17 cellular contexts compared by ENCODE assay signal in genomic region chr1:4973341-4973740, GRCh38.
DNase-seq lines count a peak whose midpoint lies in the region; TF ChIP-seq lines count a peak whose summit lies in the region.
"Had no signal": no experiment of that assay in that cellular context is flagged by ENCODE, and none has a peak within 500 bp of the region (broad histone marks: within the 10 kb centered on the region; RNA-seq: fewer than 3 reads in every experiment).

No MANE protein-coding gene starts in this region.

- H3K27ac Mint-ChIP-seq in endodermal cell (no peak overlapping the region), osteocyte (ENCODE audit: unreplicated experiment) (no peak overlapping the region)
- H3K27ac Mint-ChIP-seq: B cell; CD8-positive, alpha-beta T cell had no signal

- H3K4me1 Mint-ChIP-seq in endodermal cell = peaks cover 2% of the 10 kb centered on the region
- H3K4me1 Mint-ChIP-seq in osteocyte (ENCODE audit: unreplicated experiment) = no peaks in the 10 kb centered on the region
- H3K4me1 Mint-ChIP-seq: B cell had no signal

- H3K27ac ChIP-seq in coronary artery (no peak overlapping the region), endodermal cell (ENCODE audit: low read depth, low read length) (no peak overlapping the region), substantia nigra (ENCODE audit: low read depth, low read length, poor library complexity, severe bottlenecking) (no peak overlapping the region)
- H3K27ac ChIP-seq: BLaER1 treated with 17β-estradiol and CSF1 and Interleukin-3, amounts not matched to agents 10 nM and 100 nM had no signal

- no peaks in the 10 kb centered on the region for H3K9me3 ChIP-seq in endodermal cell (ENCODE audit: control insufficient read depth, low read length)

- 93 to 100% methylated on average over 7 to 10 of the region's 10 CpGs for WGBS in endodermal cell (ENCODE audit: insufficient coverage in 1 of 2, insufficient read length in 1 of 2), 2 experiments

- no peaks in the 10 kb centered on the region for H3K36me3 ChIP-seq in endodermal cell (ENCODE audit: control insufficient read depth, insufficient read depth, low read length)
- H3K36me3 ChIP-seq: BLaER1 treated with 17β-estradiol and CSF1 and Interleukin-3, amounts not matched to agents 10 nM and 100 nM had no signal

- no peak for TF ChIP-seq CTCF in coronary artery (IDR thresholded peaks at IDR 0.05)
- no peak for TF ChIP-seq CTCF in endodermal cell (conservative IDR thresholded peaks at IDR 0.05)
- TF ChIP-seq CTCF in osteocyte (IDR thresholded peaks at IDR 0.05) = no peak

- peak; percentile 49 for DNase-seq in coronary artery (ENCODE audit: low spot score)
- DNase-seq in endodermal cell = peak; percentile 9
- DNase-seq in osteocyte (ENCODE audit: extremely low spot score, unreplicated experiment) = peak; percentile 48
- peak; percentile 31 for DNase-seq in ureter (ENCODE audit: low spot score)
- DNase-seq in NCI-H146 (lab: John Stamatoyannopoulos, UW) = no peak
- DNase-seq in substantia nigra (lab: John Stamatoyannopoulos, UW) = no peak
- DNase-seq: Calu3, DMS 273 treated with DMSO at 0.1 percent for 48 hours, DMS53, DND-41, EL, GOT3, H7 had no signal

- H3K9me3 Mint-ChIP-seq in endodermal cell = peaks cover 6% of the 10 kb centered on the region
- H3K9me3 Mint-ChIP-seq in osteocyte (ENCODE audit: unreplicated experiment) = peaks cover 24% of the 10 kb centered on the region
- H3K9me3 Mint-ChIP-seq: CD8-positive, alpha-beta T cell had no signal

- H3K27me3 ChIP-seq in endodermal cell (ENCODE audit: control insufficient read depth, insufficient read depth, low read length, poor library complexity, severe bottlenecking) = no peaks in the 10 kb centered on the region
- H3K27me3 ChIP-seq: BLaER1 treated with 17β-estradiol and CSF1 and Interleukin-3, amounts not matched to agents 10 nM and 100 nM had no signal

- no peak overlapping the region for H3K9ac ChIP-seq in endodermal cell (ENCODE audit: extremely low read depth, low read length, poor library complexity, severe bottlenecking)
- H3K9ac ChIP-seq: BLaER1 treated with 17β-estradiol and CSF1 and Interleukin-3, amounts not matched to agents 10 nM and 100 nM had no signal

- H3K4me1 ChIP-seq in endodermal cell (ENCODE audit: control insufficient read depth, insufficient read depth, low read length) = no peaks in the 10 kb centered on the region
- H3K4me1 ChIP-seq: BLaER1 treated with 17β-estradiol and CSF1 and Interleukin-3, amounts not matched to agents 10 nM and 100 nM had no signal

- no peaks in the 10 kb centered on the region for H3K36me3 Mint-ChIP-seq in endodermal cell (ENCODE audit: low read depth)
- peaks cover 2% of the 10 kb centered on the region for H3K36me3 Mint-ChIP-seq in osteocyte (ENCODE audit: unreplicated experiment)
- H3K36me3 Mint-ChIP-seq: CD8-positive, alpha-beta T cell had no signal

- no peak overlapping the region for H3K4me3 Mint-ChIP-seq in endodermal cell
- no peak overlapping the region for H3K4me3 Mint-ChIP-seq in osteocyte (ENCODE audit: unreplicated experiment)
- H3K4me3 Mint-ChIP-seq: B cell; CD8-positive, alpha-beta T cell had no signal

- H3K4me3 ChIP-seq in coronary artery (no peak overlapping the region), endodermal cell (ENCODE audit: low read length) (no peak overlapping the region)
- H3K4me3 ChIP-seq: BLaER1 treated with 17β-estradiol and CSF1 and Interleukin-3, amounts not matched to agents 10 nM and 100 nM; GM12878 had no signal

- H3K27me3 Mint-ChIP-seq in endodermal cell (ENCODE audit: insufficient read depth) (peaks cover 8% of the 10 kb centered on the region), osteocyte (ENCODE audit: unreplicated experiment) (no peaks in the 10 kb centered on the region)

Comparison
In these comparisons a context has a peak if more than half of its experiments do, and no peak if none do; other contexts are left out.
1. DNase-seq: peak in coronary artery (single experiment), endodermal cell (single experiment), osteocyte (single experiment) and ureter (single experiment); none in NCI-H146 (single experiment) and substantia nigra (0 of 49).